Comparison of ENCODE assay signal across 23 cellular contexts in genomic region chr6:30960907-30961673, GRCh38. TPM values are rescaled to one million over a fixed set of nuclear protein-coding genes. Genes with fewer than 3 reads are reported as not detected.
DNase-seq lines count a peak whose midpoint lies in the region; ATAC-seq, FAIRE-seq and TF ChIP-seq lines count a peak whose summit lies in the region.
"Had no signal": no experiment of that assay in that cellular context is flagged by ENCODE, and none has a peak within 500 bp of the region (broad histone marks: within the 10 kb centered on the region; RNA-seq: fewer than 3 reads in every experiment).

No MANE protein-coding gene starts in this region.

- 20% methylated on average over 9 of the region's 9 CpGs for WGBS in HepG2 (ENCODE audit: low lambda C conversion rate)
- WGBS in heart right ventricle, 2 donors = 81 to 83% methylated on average over 9 of the region's 9 CpGs

- no peaks in the 10 kb centered on the region for H4K20me1 ChIP-seq in HepG2 (ENCODE audit: insufficient read depth, low read length)

- no peak overlapping the region for H3K4me3 ChIP-seq in AG04449 (ENCODE audit: low read depth, low read length)
- H3K4me3 ChIP-seq in cardiac fibroblast (replicated peaks in 1 of 2; ENCODE audit: low read depth in 2 of 2, low read length in 2 of 2) = no peak overlapping the region
- H3K4me3 ChIP-seq in HepG2 (replicated peaks in 1 of 3; ENCODE audit: insufficient read depth in 1 of 3, low read depth in 2 of 3, low read length in 3 of 3) = no peak overlapping the region
- H3K4me3 ChIP-seq in heart right ventricle = no peak overlapping the region
- H3K4me3 ChIP-seq: GM12878, right atrium auricular region, SJSA1 had no signal

- TF ChIP-seq EP300 in HepG2 (IDR thresholded peaks at IDR 0.05; ENCODE audit: low read depth in 2 of 2, low read length in 2 of 2) = no peak
- TF ChIP-seq EP300 in HepG2 (CRISPR knock-in tag; IDR thresholded peaks at IDR 0.05; ENCODE audit: borderline replicate concordance) = no peak

- H3K4me2 ChIP-seq in HepG2 (ENCODE audit: low read depth, low read length) = no peak overlapping the region

- H3K4me1 ChIP-seq in HepG2 (ENCODE audit: insufficient read depth, low read length) (peaks cover 14% of the 10 kb centered on the region), heart right ventricle (peaks cover 0 to 4% (median under 1%) of the 10 kb centered on the region in 9 donors)
- H3K4me1 ChIP-seq: SJSA1 had no signal

- TF ChIP-seq POLR2A in HepG2 (IDR thresholded peaks at IDR 0.05; ENCODE audit: insufficient read depth in 1 of 2, low read depth in 2 of 2, low read length in 2 of 2) = no peak

- POLR2A ChIA-PET in AG04449 (lab: Yijun Ruan, JAX) = no interaction called here
- POLR2A ChIA-PET in HepG2 (lab: Yijun Ruan, JAX) = interaction anchor here (0.6 kb wide), 1 partner anchor 19 kb away, joined by 6 read pairs; no protein-coding TSS in a partner anchor

- no peak overlapping the region for H3K9ac ChIP-seq in HepG2 (ENCODE audit: insufficient read depth, low read depth, low read length)

- CTCF ChIA-PET in AG04449 (lab: Yijun Ruan, JAX) = interaction anchor here (0.9 to 1.5 kb wide), 7 partner anchors 15 to 126 kb away, joined by 3 to 9 read pairs (median 3); partner anchors contain the start of gene VARS2
- CTCF ChIA-PET in HepG2 (lab: Yijun Ruan, JAX; ENCODE audit: low intra/inter-chr PET ratio, low total read pairs) = no interaction called here

- no peak overlapping the region for H2AFZ ChIP-seq in HepG2 (ENCODE audit: low read length)

- TF ChIP-seq CTCF in AG04449 (IDR thresholded peaks at IDR 0.05; ENCODE audit: insufficient read depth, low read length, missing control alignments) (no peak), cardiac fibroblast (IDR thresholded peaks at IDR 0.05; ENCODE audit: low read depth, low read length) (no peak), HepG2 (CRISPR knock-in tag; IDR thresholded peaks at IDR 0.05) (no peak), heart right ventricle (IDR thresholded peaks at IDR 0.05) (no peak)

- no TSS peak for BruUV-seq in HepG2 (replicated peaks; lab: Mats Ljungman, UMichigan)

- H3K9me3 ChIP-seq in HepG2 (ENCODE audit: low read length) (no peaks in the 10 kb centered on the region), heart right ventricle (no peaks in the 10 kb centered on the region)
- H3K9me3 ChIP-seq: right atrium auricular region, SJSA1 had no signal

- no peaks in the 10 kb centered on the region for H3K79me2 ChIP-seq in HepG2 (ENCODE audit: insufficient read depth, low read length)

- intact Hi-C loops in HepG2 (cut with micrococcal nuclease; ENCODE audit: unreplicated experiment) (no loop called here), heart right ventricle (cut with DNase I) (no loop called here)

- H3K27ac ChIP-seq in HepG2 (ENCODE audit: extremely low read length, insufficient read depth, low read length) (no peak overlapping the region), heart right ventricle (no peak overlapping the region)
- H3K27ac ChIP-seq: right atrium auricular region, SJSA1 had no signal

- H3K27me3 ChIP-seq in HepG2 (ENCODE audit: control insufficient read depth in 1 of 2, insufficient read depth in 2 of 2, low read length in 2 of 2) (peaks cover 0 to 18% of the 10 kb centered on the region in 2 experiments; a peak in 3 of 5 replicates), heart right ventricle (peaks cover 0 to 53% (median 8%) of the 10 kb centered on the region in 7 donors)
- H3K27me3 ChIP-seq: right atrium auricular region, SJSA1 had no signal

- peak; percentile 63 for ATAC-seq in HepG2
- ATAC-seq in heart right ventricle = no peak
- ATAC-seq in HG02885 (IDR thresholded peaks at IDR 0.05; ENCODE audit: poor library complexity, unreplicated experiment) = no peak
- ATAC-seq: GM12878 had no signal

- DNase-seq in AG04449 (ENCODE audit: low read depth, low spot score) (peak; percentile 14), MV-4-11 (lab: John Stamatoyannopoulos, UW) (peak; percentile 29), cardiac fibroblast (ENCODE audit: low read depth in 2 of 2) (peak; percentile 15 to 26), HepG2 (ENCODE audit: low spot score) (peak; percentile 50), heart right ventricle (no peak), germinal center (ENCODE audit: low spot score) (no peak), HuH-7.5 (ENCODE audit: low spot score) (no peak)
- DNase-seq: activated CD4-positive, CD25-positive, alpha-beta regulatory T cell treated with anti-CD3 and anti-CD28 coated beads, Interleukin-2, amount 50 U/mL, for 72 hours; activated gamma-delta T cell treated with Interleukin-2 at 50 U/mL for 16 hours; HFFc6; hippocampal formation; kidney; NCI-H1694; NCI-H510A treated with DMSO at 0.1 percent for 48 hours; OCI-M1 had no signal

- FAIRE-seq in HepG2 (lab: Jason Lieb, UNC) = peak; percentile 73
- FAIRE-seq: G401.6, GM12878, kidney had no signal

- in situ Hi-C loops in HepG2 (cut with HindIII; ENCODE audit: extremely low pct_ligation_motif_present, low pct_unique_long_range_greater_than_20kb) = no loop called here

- no peak for TF ChIP-seq RAD21 in HepG2 (CRISPR knock-in tag; IDR thresholded peaks at IDR 0.05)

- H3K36me3 ChIP-seq in HepG2 (replicated peaks in 1 of 2; ENCODE audit: control insufficient read depth in 1 of 2, insufficient read depth in 2 of 2, low read length in 2 of 2) (no peaks in the 10 kb centered on the region), heart right ventricle (no peaks in the 10 kb centered on the region)
- H3K36me3 ChIP-seq: right atrium auricular region, SJSA1 had no signal

RNA-seq across cellular contexts. Expression of gene MUCL3, which starts 20.3 kb away (rescaled TPM):
- total RNA-seq in HepG2 (2016; rRNA removed; fragmentation: Illumina TruSeq; extraction: Trizol) (not detected in 2 replicates), heart right ventricle (under 1 TPM in 1 of 10 donors, not detected in 9; 0.08 TPM)
- total RNA-seq in HepG2 (2016; cell fraction: cytosol; rRNA removed; fragmentation: Illumina TruSeq; extraction: Trizol; ENCODE audit: low read depth) = not detected in 2 replicates
- total RNA-seq in HepG2 (2016; cell fraction: insoluble cytoplasmic fraction; rRNA removed; fragmentation: Illumina TruSeq; extraction: Trizol) = not detected in 2 replicates
- total RNA-seq in HepG2 (2016; cell fraction: membrane; rRNA removed; fragmentation: Illumina TruSeq; extraction: Trizol) = not detected in 2 replicates
- not detected in 2 replicates for total RNA-seq in HepG2 (2016; cell fraction: nucleus; rRNA removed; fragmentation: Illumina TruSeq; extraction: Trizol)
- polyA plus RNA-seq in HepG2 (2011; rRNA removed) (not detected in 2 replicates), heart right ventricle (not detected)
- polyA plus RNA-seq in HepG2 (2011; cell fraction: cytosol; rRNA removed) = not detected in 2 replicates
- not detected in 2 replicates for polyA plus RNA-seq in HepG2 (2011; cell fraction: nucleus; rRNA removed)
- polyA plus RNA-seq in HepG2 (2012) = not detected in 2 replicates
- not detected in 2 replicates for polyA plus RNA-seq in HepG2 (2016; cell fraction: cytosol; fragmentation: Illumina TruSeq; extraction: Trizol; ENCODE audit: low read depth)
- not detected in 2 replicates for polyA plus RNA-seq in HepG2 (2016; cell fraction: insoluble cytoplasmic fraction; fragmentation: Illumina TruSeq; extraction: Trizol; ENCODE audit: low read depth)
- polyA plus RNA-seq in HepG2 (2016; cell fraction: membrane; fragmentation: Illumina TruSeq; extraction: Trizol; ENCODE audit: low read depth) = not detected in 2 replicates
- not detected in 2 replicates for polyA plus RNA-seq in HepG2 (2016; cell fraction: nucleus; fragmentation: Illumina TruSeq; extraction: Trizol; ENCODE audit: insufficient read depth, low read depth)
- polyA minus RNA-seq in HepG2 (2011; rRNA and poly(A)+ RNA removed; ENCODE audit: low replicate concordance) = not detected in 2 replicates
- not detected in 2 replicates for polyA minus RNA-seq in HepG2 (2011; cell fraction: cytosol; rRNA and poly(A)+ RNA removed)
- polyA minus RNA-seq in HepG2 (2011; cell fraction: nucleus; rRNA and poly(A)+ RNA removed) = not detected in 2 replicates
- total RNA-seq: dermis microvascular lymphatic vessel endothelial cell, HFFc6, mononuclear cell, right atrium auricular region, SJSA1, subcutaneous adipose tissue had no signal

RNA-seq across cellular contexts. Expression of gene MUC21, which starts 22.4 kb away (rescaled TPM):
- total RNA-seq in HepG2 (2016; rRNA removed; fragmentation: Illumina TruSeq; extraction: Trizol) = not detected in 2 replicates
- total RNA-seq in HepG2 (2016; cell fraction: cytosol; rRNA removed; fragmentation: Illumina TruSeq; extraction: Trizol; ENCODE audit: low read depth) = not detected in 2 replicates
- not detected in 2 replicates for total RNA-seq in HepG2 (2016; cell fraction: insoluble cytoplasmic fraction; rRNA removed; fragmentation: Illumina TruSeq; extraction: Trizol)
- total RNA-seq in HepG2 (2016; cell fraction: membrane; rRNA removed; fragmentation: Illumina TruSeq; extraction: Trizol) = not detected in 2 replicates
- not detected in 2 replicates for total RNA-seq in HepG2 (2016; cell fraction: nucleus; rRNA removed; fragmentation: Illumina TruSeq; extraction: Trizol)
- polyA plus RNA-seq in HepG2 (2011; rRNA removed) = not detected in 2 replicates
- not detected in 2 replicates for polyA plus RNA-seq in HepG2 (2011; cell fraction: cytosol; rRNA removed)
- polyA plus RNA-seq in HepG2 (2011; cell fraction: nucleus; rRNA removed) = not detected in 2 replicates
- not detected in 2 replicates for polyA plus RNA-seq in HepG2 (2012)
- not detected in 2 replicates for polyA plus RNA-seq in HepG2 (2016; cell fraction: cytosol; fragmentation: Illumina TruSeq; extraction: Trizol; ENCODE audit: low read depth)
- not detected in 2 replicates for polyA plus RNA-seq in HepG2 (2016; cell fraction: insoluble cytoplasmic fraction; fragmentation: Illumina TruSeq; extraction: Trizol; ENCODE audit: low read depth)
- not detected in 2 replicates for polyA plus RNA-seq in HepG2 (2016; cell fraction: membrane; fragmentation: Illumina TruSeq; extraction: Trizol; ENCODE audit: low read depth)
- polyA plus RNA-seq in HepG2 (2016; cell fraction: nucleus; fragmentation: Illumina TruSeq; extraction: Trizol; ENCODE audit: insufficient read depth, low read depth) = not detected in 2 replicates
- polyA minus RNA-seq in HepG2 (2011; rRNA and poly(A)+ RNA removed; ENCODE audit: low replicate concordance) = not detected in 2 replicates
- not detected in 2 replicates for polyA minus RNA-seq in HepG2 (2011; cell fraction: cytosol; rRNA and poly(A)+ RNA removed)
- polyA minus RNA-seq in HepG2 (2011; cell fraction: nucleus; rRNA and poly(A)+ RNA removed) = not detected in 2 replicates
- not detected for total RNA-seq in heart right ventricle
- under 1 TPM in 1 of 2 donors, not detected in 1; 0.09 TPM for polyA plus RNA-seq in heart right ventricle
- total RNA-seq: dermis microvascular lymphatic vessel endothelial cell, GM12878, HFFc6, kidney, mononuclear cell, right atrium auricular region, SJSA1, subcutaneous adipose tissue had no signal

RNA-seq across cellular contexts. Expression of gene SFTA2, which starts 29.1 kb away (rescaled TPM):
- total RNA-seq in HepG2 (2016; rRNA removed; fragmentation: Illumina TruSeq; extraction: Trizol) = not detected in 2 replicates
- total RNA-seq in HepG2 (2016; cell fraction: cytosol; rRNA removed; fragmentation: Illumina TruSeq; extraction: Trizol; ENCODE audit: low read depth) = not detected in 2 replicates
- not detected in 2 replicates for total RNA-seq in HepG2 (2016; cell fraction: insoluble cytoplasmic fraction; rRNA removed; fragmentation: Illumina TruSeq; extraction: Trizol)
- total RNA-seq in HepG2 (2016; cell fraction: membrane; rRNA removed; fragmentation: Illumina TruSeq; extraction: Trizol) = not detected in 2 replicates
- not detected in 2 replicates for total RNA-seq in HepG2 (2016; cell fraction: nucleus; rRNA removed; fragmentation: Illumina TruSeq; extraction: Trizol)
- not detected in 2 replicates for polyA plus RNA-seq in HepG2 (2011; rRNA removed)
- polyA plus RNA-seq in HepG2 (2011; cell fraction: cytosol; rRNA removed) = not detected in 2 replicates
- polyA plus RNA-seq in HepG2 (2011; cell fraction: nucleus; rRNA removed) = not detected in 2 replicates
- not detected in 2 replicates for polyA plus RNA-seq in HepG2 (2012)
- not detected in 2 replicates for polyA plus RNA-seq in HepG2 (2016; cell fraction: cytosol; fragmentation: Illumina TruSeq; extraction: Trizol; ENCODE audit: low read depth)
- not detected in 2 replicates for polyA plus RNA-seq in HepG2 (2016; cell fraction: insoluble cytoplasmic fraction; fragmentation: Illumina TruSeq; extraction: Trizol; ENCODE audit: low read depth)
- not detected in 2 replicates for polyA plus RNA-seq in HepG2 (2016; cell fraction: membrane; fragmentation: Illumina TruSeq; extraction: Trizol; ENCODE audit: low read depth)
- polyA plus RNA-seq in HepG2 (2016; cell fraction: nucleus; fragmentation: Illumina TruSeq; extraction: Trizol; ENCODE audit: insufficient read depth, low read depth) = not detected in 2 replicates
- polyA minus RNA-seq in HepG2 (2011; rRNA and poly(A)+ RNA removed; ENCODE audit: low replicate concordance) = not detected in 2 replicates
- polyA minus RNA-seq in HepG2 (2011; cell fraction: cytosol; rRNA and poly(A)+ RNA removed) = not detected in 2 replicates
- not detected in 2 replicates for polyA minus RNA-seq in HepG2 (2011; cell fraction: nucleus; rRNA and poly(A)+ RNA removed)
- not detected for total RNA-seq in heart right ventricle
- not detected for polyA plus RNA-seq in heart right ventricle
- total RNA-seq: dermis microvascular lymphatic vessel endothelial cell, HFFc6, mononuclear cell, right atrium auricular region, SJSA1, subcutaneous adipose tissue had no signal

RNA-seq across cellular contexts. Expression of gene VARS2, which starts 47.1 kb away (rescaled TPM):
- total RNA-seq in HepG2 (2016; rRNA removed; fragmentation: Illumina TruSeq; extraction: Trizol) (45.9 and 71.8 TPM in 2 replicates), heart right ventricle (10 to 100 TPM; 13.4 to 28.4 (median 22.5) TPM)
- total RNA-seq in HepG2 (2016; cell fraction: cytosol; rRNA removed; fragmentation: Illumina TruSeq; extraction: Trizol; ENCODE audit: low read depth) = 12.3 and 14.4 TPM in 2 replicates
- total RNA-seq in HepG2 (2016; cell fraction: insoluble cytoplasmic fraction; rRNA removed; fragmentation: Illumina TruSeq; extraction: Trizol) = 38.9 and 75.5 TPM in 2 replicates
- total RNA-seq in HepG2 (2016; cell fraction: membrane; rRNA removed; fragmentation: Illumina TruSeq; extraction: Trizol) = 27.5 and 28.2 TPM in 2 replicates
- 63.3 and 78.0 TPM in 2 replicates for total RNA-seq in HepG2 (2016; cell fraction: nucleus; rRNA removed; fragmentation: Illumina TruSeq; extraction: Trizol)
- polyA plus RNA-seq in HepG2 (2011; rRNA removed) (61.8 and 68.8 TPM in 2 replicates), heart right ventricle (10 to 100 TPM in 1 of 2 donors, 1 to 10 TPM in 1; 9.3 to 26.0 TPM)
- polyA plus RNA-seq in HepG2 (2011; cell fraction: cytosol; rRNA removed) = 21.9 and 29.1 TPM in 2 replicates
- polyA plus RNA-seq in HepG2 (2011; cell fraction: nucleus; rRNA removed) = 392 and 449 TPM in 2 replicates
- polyA plus RNA-seq in HepG2 (2012) = 45.5 and 49.9 TPM in 2 replicates
- polyA plus RNA-seq in HepG2 (2016; cell fraction: cytosol; fragmentation: Illumina TruSeq; extraction: Trizol; ENCODE audit: low read depth) = 9.2 and 9.4 TPM in 2 replicates
- polyA plus RNA-seq in HepG2 (2016; cell fraction: insoluble cytoplasmic fraction; fragmentation: Illumina TruSeq; extraction: Trizol; ENCODE audit: low read depth) = 31.3 and 38.2 TPM in 2 replicates
- 17.7 and 19.1 TPM in 2 replicates for polyA plus RNA-seq in HepG2 (2016; cell fraction: membrane; fragmentation: Illumina TruSeq; extraction: Trizol; ENCODE audit: low read depth)
- polyA plus RNA-seq in HepG2 (2016; cell fraction: nucleus; fragmentation: Illumina TruSeq; extraction: Trizol; ENCODE audit: insufficient read depth, low read depth) = 189 and 203 TPM in 2 replicates
- polyA minus RNA-seq in HepG2 (2011; rRNA and poly(A)+ RNA removed; ENCODE audit: low replicate concordance) = 37.3 and 128 TPM in 2 replicates
- 32.2 and 37.4 TPM in 2 replicates for polyA minus RNA-seq in HepG2 (2011; cell fraction: cytosol; rRNA and poly(A)+ RNA removed)
- polyA minus RNA-seq in HepG2 (2011; cell fraction: nucleus; rRNA and poly(A)+ RNA removed) = 56.0 and 56.3 TPM in 2 replicates

RNA-seq across cellular contexts. Expression of gene MUC22, which starts 49.2 kb away (rescaled TPM):
- total RNA-seq in HepG2 (2016; rRNA removed; fragmentation: Illumina TruSeq; extraction: Trizol) (not detected in 2 replicates), heart right ventricle (under 1 TPM; 0.07 to 0.64 (median 0.24) TPM)
- not detected in 2 replicates for total RNA-seq in HepG2 (2016; cell fraction: cytosol; rRNA removed; fragmentation: Illumina TruSeq; extraction: Trizol; ENCODE audit: low read depth)
- not detected in 2 replicates for total RNA-seq in HepG2 (2016; cell fraction: insoluble cytoplasmic fraction; rRNA removed; fragmentation: Illumina TruSeq; extraction: Trizol)
- total RNA-seq in HepG2 (2016; cell fraction: membrane; rRNA removed; fragmentation: Illumina TruSeq; extraction: Trizol) = not detected in 2 replicates
- not detected in 2 replicates for total RNA-seq in HepG2 (2016; cell fraction: nucleus; rRNA removed; fragmentation: Illumina TruSeq; extraction: Trizol)
- polyA plus RNA-seq in HepG2 (2011; rRNA removed) (not detected in 2 replicates), heart right ventricle (under 1 TPM; under 0.01 to 0.29 TPM)
- polyA plus RNA-seq in HepG2 (2011; cell fraction: cytosol; rRNA removed) = not detected in 2 replicates
- polyA plus RNA-seq in HepG2 (2011; cell fraction: nucleus; rRNA removed) = not detected in 2 replicates
- polyA plus RNA-seq in HepG2 (2012) = not detected in 2 replicates
- not detected in 2 replicates for polyA plus RNA-seq in HepG2 (2016; cell fraction: cytosol; fragmentation: Illumina TruSeq; extraction: Trizol; ENCODE audit: low read depth)
- not detected in 2 replicates for polyA plus RNA-seq in HepG2 (2016; cell fraction: insoluble cytoplasmic fraction; fragmentation: Illumina TruSeq; extraction: Trizol; ENCODE audit: low read depth)
- not detected in 2 replicates for polyA plus RNA-seq in HepG2 (2016; cell fraction: membrane; fragmentation: Illumina TruSeq; extraction: Trizol; ENCODE audit: low read depth)
- polyA plus RNA-seq in HepG2 (2016; cell fraction: nucleus; fragmentation: Illumina TruSeq; extraction: Trizol; ENCODE audit: insufficient read depth, low read depth) = not detected in 2 replicates
- polyA minus RNA-seq in HepG2 (2011; rRNA and poly(A)+ RNA removed; ENCODE audit: low replicate concordance) = 0.05 TPM in 1 of 2 replicates, not detected in the other
- polyA minus RNA-seq in HepG2 (2011; cell fraction: cytosol; rRNA and poly(A)+ RNA removed) = not detected in 2 replicates
- polyA minus RNA-seq in HepG2 (2011; cell fraction: nucleus; rRNA and poly(A)+ RNA removed) = not detected in 2 replicates
- total RNA-seq: dermis microvascular lymphatic vessel endothelial cell, HFFc6, kidney, mononuclear cell, right atrium auricular region, SJSA1, subcutaneous adipose tissue had no signal

Comparison
In these comparisons a context has a peak if more than half of its experiments do, and no peak if none do; other contexts are left out.
1. DNase-seq: peak in AG04449 (single experiment), MV-4-11 (single experiment), cardiac fibroblast (2 of 2) and HepG2 (single experiment); none in heart right ventricle (0 of 2), germinal center (single experiment) and HuH-7.5 (single experiment).